In genomic region chr7:17846935-17847334, GRCh38 we compare ENCODE assay signal across 21 cellular contexts.
DNase-seq lines count a peak whose midpoint lies in the region; ATAC-seq, FAIRE-seq and TF ChIP-seq lines count a peak whose summit lies in the region.
"Had no signal": no experiment of that assay in that cellular context is flagged by ENCODE, and none has a peak within 500 bp of the region (broad histone marks: within the 10 kb centered on the region; RNA-seq: fewer than 3 reads in every experiment).

No MANE protein-coding gene starts in this region.

- no peaks in the 10 kb centered on the region for H3K9me3 ChIP-seq in astrocyte (ENCODE audit: insufficient read depth, low read depth, low read length)
- H3K9me3 ChIP-seq: A549 had no signal

- H3K9me3 Mint-ChIP-seq in CD14-positive monocyte (peaks cover 0 to 5% (median 2%) of the 10 kb centered on the region in 7 donors), GM23338 (no peaks in the 10 kb centered on the region; the same call in 2 of the 3 replicates), astrocyte (ENCODE audit: unreplicated experiment) (peaks cover 2% of the 10 kb centered on the region)
- H3K9me3 Mint-ChIP-seq in effector memory CD8-positive, alpha-beta T cell, result no peaks in the 10 kb centered on the region
- peaks cover 2% of the 10 kb centered on the region for H3K9me3 Mint-ChIP-seq in activated naive CD8-positive, alpha-beta T cell treated with anti-CD3 and anti-CD28 coated beads for 36 hours

- H3K9ac ChIP-seq in astrocyte (ENCODE audit: low read length), result no peak overlapping the region

- H3K4me3 ChIP-seq in GM23338, result no peak overlapping the region
- H3K4me3 ChIP-seq in astrocyte (ENCODE audit: insufficient read depth, low read depth, low read length), result no peak overlapping the region
- H3K4me3 ChIP-seq: A549, K562 had no signal

- H4K20me1 ChIP-seq in GM23338 (replicated peaks; ENCODE audit: insufficient read depth) (no peaks in the 10 kb centered on the region), astrocyte (ENCODE audit: insufficient read depth, low read length) (no peaks in the 10 kb centered on the region)

- H3K4me2 ChIP-seq in GM23338 (no peak overlapping the region), astrocyte (ENCODE audit: low read length) (no peak overlapping the region)
- H3K4me2 ChIP-seq: A549 had no signal

- H3K36me3 ChIP-seq in GM23338 (ENCODE audit: insufficient read depth) (no peaks in the 10 kb centered on the region), astrocyte (ENCODE audit: insufficient read depth, low read length) (peaks cover 3% of the 10 kb centered on the region)

- no peak for FAIRE-seq in astrocyte (lab: Jason Lieb, UNC)
- FAIRE-seq: A549, GM12892, GM19239, K562 had no signal

- H3K4me3 Mint-ChIP-seq in CD14-positive monocyte, result no peak overlapping the region
- H3K4me3 Mint-ChIP-seq in GM23338, result no peak overlapping the region
- no peak overlapping the region for H3K4me3 Mint-ChIP-seq in astrocyte (ENCODE audit: unreplicated experiment)
- H3K4me3 Mint-ChIP-seq in effector memory CD8-positive, alpha-beta T cell, result no peak overlapping the region
- no peak overlapping the region for H3K4me3 Mint-ChIP-seq in activated naive CD8-positive, alpha-beta T cell treated with anti-CD3 and anti-CD28 coated beads for 36 hours
- H3K4me3 Mint-ChIP-seq: T-helper 1 cell treated with Interleukin-12 subunit alpha and Interleukin-12 subunit beta and Interleukin-4 antibody, amounts not matched to agents 30 μg/mL and 1 μg/mL, for 36 hours had no signal

- H3K27ac Mint-ChIP-seq in CD14-positive monocyte, result peak overlapping the region in 4 of 7 donors; percentile 7 to 58 (median 32)
- H3K27ac Mint-ChIP-seq in GM23338, result peak overlapping the region; percentile 26; the same call in 1 of the 2 replicates
- peak overlapping the region; percentile 60 for H3K27ac Mint-ChIP-seq in astrocyte (ENCODE audit: unreplicated experiment)
- H3K27ac Mint-ChIP-seq in effector memory CD8-positive, alpha-beta T cell, result no peak overlapping the region
- no peak overlapping the region for H3K27ac Mint-ChIP-seq in activated naive CD8-positive, alpha-beta T cell treated with anti-CD3 and anti-CD28 coated beads for 36 hours
- H3K27ac Mint-ChIP-seq: T-helper 1 cell treated with Interleukin-12 subunit alpha and Interleukin-12 subunit beta and Interleukin-4 antibody, amounts not matched to agents 30 μg/mL and 1 μg/mL, for 36 hours had no signal

- H3K79me2 ChIP-seq in GM23338 (replicated peaks; ENCODE audit: insufficient read depth) (no peaks in the 10 kb centered on the region), astrocyte (ENCODE audit: insufficient read depth, low read length) (no peaks in the 10 kb centered on the region)

- H3F3A ChIP-seq in GM23338 (replicated peaks; ENCODE audit: low read depth), result no peaks in the 10 kb centered on the region

- no peaks in the 10 kb centered on the region for H3K9me2 ChIP-seq in GM23338 (ENCODE audit: insufficient read depth)

- TF ChIP-seq CTCF in CD14-positive monocyte (IDR thresholded peaks at IDR 0.05) (no peak), GM23338 (conservative IDR thresholded peaks at IDR 0.05; ENCODE audit: low read depth in 2 of 2) (no peak), astrocyte (IDR thresholded peaks at IDR 0.05; ENCODE audit: insufficient read depth, low read depth, low read length) (no peak)

- H3K27ac ChIP-seq in GM23338 (ENCODE audit: low read depth), result no peak overlapping the region
- no peak overlapping the region for H3K27ac ChIP-seq in astrocyte (ENCODE audit: low read depth, low read length)
- H3K27ac ChIP-seq: A549 had no signal

- DNase-seq in CD14-positive monocyte (ENCODE audit: low spot score) (no peak), GM23338 (ENCODE audit: low spot score) (no peak), NOMO-1 (lab: John Stamatoyannopoulos, UW; ENCODE audit: unreplicated experiment in 2 of 2) (peak; percentile 16 to 72), astrocyte (ENCODE audit: low read depth) (no peak), NCI-H2107 (lab: John Stamatoyannopoulos, UW) (no peak)
- no peak for DNase-seq in effector memory CD8-positive, alpha-beta T cell
- DNase-seq in activated naive CD8-positive, alpha-beta T cell treated with anti-CD3 and anti-CD28 coated beads for 36 hours, result no peak
- DNase-seq: C1 segment of cervical spinal cord, COR-L47, NCI-H1092 treated with DMSO at 0.1 percent for 48 hours, NCI-H1694, NCI-H526 treated with DMSO at 0.1 percent for 48 hours had no signal

- H3K4me1 Mint-ChIP-seq in CD14-positive monocyte (peaks cover 28% of the 10 kb centered on the region), GM23338 (no peaks in the 10 kb centered on the region; the same call in 2 of the 3 replicates), astrocyte (ENCODE audit: low read depth, unreplicated experiment) (peaks cover 32% of the 10 kb centered on the region)
- peaks cover 15 to 34% of the 10 kb centered on the region in 2 donors for H3K4me1 Mint-ChIP-seq in effector memory CD8-positive, alpha-beta T cell (ENCODE audit: low read depth in 2 of 2)
- H3K4me1 Mint-ChIP-seq in activated naive CD8-positive, alpha-beta T cell treated with anti-CD3 and anti-CD28 coated beads for 36 hours, result peaks cover 7% of the 10 kb centered on the region

- H3K27me3 Mint-ChIP-seq in CD14-positive monocyte (ENCODE audit: low read depth in 3 of 3) (no peaks in the 10 kb centered on the region), GM23338 (ENCODE audit: insufficient read depth, low read depth, poor library complexity) (no peaks in the 10 kb centered on the region), astrocyte (ENCODE audit: low read depth, unreplicated experiment) (no peaks in the 10 kb centered on the region)
- no peaks in the 10 kb centered on the region for H3K27me3 Mint-ChIP-seq in effector memory CD8-positive, alpha-beta T cell
- no peaks in the 10 kb centered on the region for H3K27me3 Mint-ChIP-seq in activated naive CD8-positive, alpha-beta T cell treated with anti-CD3 and anti-CD28 coated beads for 36 hours

- ATAC-seq in GM23338, result no peak
- ATAC-seq in effector memory CD8-positive, alpha-beta T cell (replicated peaks), result no peak
- no peak for ATAC-seq in GM18511 (IDR thresholded peaks at IDR 0.05; ENCODE audit: unreplicated experiment)
- ATAC-seq: A549, HCT116, K562, Right ventricle myocardium inferior, SK-N-SH treated with all-trans-retinoic acid at 6 μM for 48 hours had no signal

- intact Hi-C loops in CD14-positive monocyte (cut with micrococcal nuclease), result no loop called here

- H3K36me3 Mint-ChIP-seq in CD14-positive monocyte, result peaks cover 67 to 72% of the 10 kb centered on the region in 2 donors
- H3K36me3 Mint-ChIP-seq in GM23338 (ENCODE audit: low read depth), result peaks cover 9% of the 10 kb centered on the region; the same call in 2 of the 3 replicates
- H3K36me3 Mint-ChIP-seq in astrocyte (ENCODE audit: low read depth, unreplicated experiment), result peaks cover 9% of the 10 kb centered on the region
- no peaks in the 10 kb centered on the region for H3K36me3 Mint-ChIP-seq in effector memory CD8-positive, alpha-beta T cell (ENCODE audit: insufficient read depth)
- H3K36me3 Mint-ChIP-seq in activated naive CD8-positive, alpha-beta T cell treated with anti-CD3 and anti-CD28 coated beads for 36 hours, result peaks cover 53% of the 10 kb centered on the region

- H3K4me1 ChIP-seq in GM23338 (ENCODE audit: insufficient read depth), result peaks cover 8% of the 10 kb centered on the region; the same call in 1 of the 2 replicates
- H3K4me1 ChIP-seq in astrocyte (ENCODE audit: insufficient read depth, low read length), result peaks cover 11% of the 10 kb centered on the region

- H2AFZ ChIP-seq in GM23338 (no peak overlapping the region), astrocyte (ENCODE audit: low read depth, low read length) (no peak overlapping the region)

- H3K27me3 ChIP-seq in GM23338 (ENCODE audit: insufficient read depth) (no peaks in the 10 kb centered on the region), astrocyte (ENCODE audit: insufficient read depth, low read length) (no peaks in the 10 kb centered on the region)

Comparison
In these comparisons a context has a peak if more than half of its experiments do, and no peak if none do; other contexts are left out.
1. DNase-seq: peak in NOMO-1 (2 of 2); none in CD14-positive monocyte (single experiment), GM23338 (single experiment), astrocyte (single experiment), effector memory CD8-positive, alpha-beta T cell (0 of 3), NCI-H2107 (single experiment) and activated naive CD8-positive, alpha-beta T cell treated with anti-CD3 and anti-CD28 coated beads for 36 hours (single experiment).
2. H3K27ac Mint-ChIP-seq: peak in CD14-positive monocyte (4 of 7), GM23338 (single experiment) and astrocyte (single experiment); none in effector memory CD8-positive, alpha-beta T cell (0 of 2) and activated naive CD8-positive, alpha-beta T cell treated with anti-CD3 and anti-CD28 coated beads for 36 hours (single experiment).